Comparison of ENCODE assay signal across 14 cellular contexts in the genomic region with DNA sequence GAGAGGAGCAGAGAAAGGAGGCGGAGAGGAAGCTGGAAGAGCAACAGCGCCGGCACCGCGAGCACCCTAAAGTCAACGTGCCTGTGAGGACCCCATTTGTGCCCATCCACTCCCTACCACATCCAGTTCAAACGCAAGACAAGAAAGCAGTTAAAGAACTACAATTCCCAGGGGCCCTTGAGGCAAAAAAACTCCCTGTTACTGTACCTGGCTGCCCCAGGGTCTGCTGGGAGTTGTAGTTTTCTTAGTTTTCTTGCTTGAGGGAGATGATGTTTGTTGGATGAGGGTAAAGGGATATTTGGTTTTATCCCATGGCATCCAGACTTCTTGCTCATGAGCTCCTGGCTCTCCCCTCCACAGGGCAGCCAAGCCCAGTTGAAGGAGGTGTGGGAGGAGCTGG. TPM values are rescaled to one million over a fixed set of nuclear protein-coding genes. Genes with fewer than 3 reads are reported as not detected.
DNase-seq lines count a peak whose midpoint lies in the region; ATAC-seq, FAIRE-seq and TF ChIP-seq lines count a peak whose summit lies in the region.
"Had no signal": no experiment of that assay in that cellular context is flagged by ENCODE, and none has a peak within 500 bp of the region (broad histone marks: within the 10 kb centered on the region; RNA-seq: fewer than 3 reads in every experiment).

No MANE protein-coding gene starts in this region.

- no peak overlapping the region for H3K9ac ChIP-seq in kidney (ENCODE audit: low read length in 2 of 2)

- TF ChIP-seq CTCF in kidney (IDR thresholded peaks at IDR 0.05; ENCODE audit: borderline replicate concordance, extremely low read depth, insufficient read depth) = no peak

- H3K4me1 Mint-ChIP-seq in activated T-cell treated with anti-CD3 and anti-CD28 coated beads, Interleukin-2, amount 50 U/mL, for 4 hours (ENCODE audit: low read depth) = no peaks in the 10 kb centered on the region
- H3K4me1 Mint-ChIP-seq in stimulated activated memory B cell treated with anti-CD40 and anti-IgM and Interleukin-4, amounts not matched to agents 10 μg/mL and 1 μg/mL and 100 μg/mL, for 72 hours = peaks cover 13% of the 10 kb centered on the region
- no peaks in the 10 kb centered on the region for H3K4me1 Mint-ChIP-seq in activated CD4-positive, alpha-beta memory T cell treated with anti-CD3 and anti-CD28 coated beads for 36 hours (ENCODE audit: low read depth)

- POLR2A ChIA-PET in activated CD4-positive, alpha-beta memory T cell treated with anti-CD3 and anti-CD28 coated beads for 36 hours (lab: Charles Lee) = no interaction called here

- peak; percentile 73 to 78 for ATAC-seq in activated T-cell treated with anti-CD3 and anti-CD28 coated beads, Interleukin-2, amount 50 U/mL, for 4 hours
- peak; percentile 56 for ATAC-seq in stimulated activated memory B cell treated with anti-CD40 and anti-IgM and Interleukin-4, amounts not matched to agents 10 μg/mL and 1 μg/mL and 100 μg/mL, for 72 hours

- H3K4me3 ChIP-seq in kidney (ENCODE audit: low read length in 2 of 2) = no peak overlapping the region
- H3K4me3 ChIP-seq: suprapubic skin had no signal

- no peaks in the 10 kb centered on the region for H3K9me3 ChIP-seq in kidney (ENCODE audit: control insufficient read depth in 1 of 2, low read length in 2 of 2)
- H3K9me3 ChIP-seq: suprapubic skin had no signal

- peaks cover 22% of the 10 kb centered on the region for H3K36me3 Mint-ChIP-seq in activated T-cell treated with anti-CD3 and anti-CD28 coated beads, Interleukin-2, amount 50 U/mL, for 4 hours (ENCODE audit: insufficient read depth)
- H3K36me3 Mint-ChIP-seq in stimulated activated memory B cell treated with anti-CD40 and anti-IgM and Interleukin-4, amounts not matched to agents 10 μg/mL and 1 μg/mL and 100 μg/mL, for 72 hours = peaks cover 64% of the 10 kb centered on the region
- H3K36me3 Mint-ChIP-seq in activated CD4-positive, alpha-beta memory T cell treated with anti-CD3 and anti-CD28 coated beads for 36 hours = peaks cover 44% of the 10 kb centered on the region

- H3K4me1 ChIP-seq in kidney (ENCODE audit: control insufficient read depth in 1 of 2, insufficient read depth in 1 of 2, low read depth in 1 of 2, low read length in 2 of 2) = peaks cover 3 to 5% of the 10 kb centered on the region in 2 donors
- H3K4me1 ChIP-seq: suprapubic skin had no signal

- DNase-seq in activated T-cell treated with anti-CD3 and anti-CD28 coated beads, Interleukin-2, amount 50 U/mL, for 4 hours = no peak
- DNase-seq in activated T-cell treated with anti-CD3 and anti-CD28 coated beads, Interleukin-2, amount 50 U/mL, for 48 hours = no peak
- DNase-seq in MV-4-11 (lab: John Stamatoyannopoulos, UW) (peak; percentile 10), kidney (no peak), mesenteric fat pad (ENCODE audit: low spot score) (no peak)
- peak; percentile 22 for DNase-seq in central memory CD4-positive, alpha-beta T cell
- DNase-seq in activated CD4-positive, alpha-beta memory T cell treated with anti-CD3 and anti-CD28 coated beads for 36 hours = no peak
- DNase-seq: amniotic stem cell, WERI-Rb-1 had no signal

- H3K36me3 ChIP-seq in kidney (ENCODE audit: control insufficient read depth in 1 of 2, insufficient read depth in 2 of 2, low read length in 2 of 2) = peaks cover 23 to 47% of the 10 kb centered on the region in 2 donors

- CTCF ChIA-PET in activated CD4-positive, alpha-beta memory T cell treated with anti-CD3 and anti-CD28 coated beads for 36 hours (lab: Charles Lee) = interaction anchor here (0.7 kb wide), 1 partner anchor 77 kb away, joined by 3 read pairs; the partner anchor contains the start of gene HSD17B14

- H3K27ac ChIP-seq in kidney (ENCODE audit: low read depth in 2 of 2, low read length in 2 of 2) = no peak overlapping the region
- H3K27ac ChIP-seq: epithelial cell of prostate, suprapubic skin, WERI-Rb-1 had no signal

- no peaks in the 10 kb centered on the region for H3K27me3 Mint-ChIP-seq in activated T-cell treated with anti-CD3 and anti-CD28 coated beads, Interleukin-2, amount 50 U/mL, for 4 hours (ENCODE audit: low read depth)
- no peaks in the 10 kb centered on the region for H3K27me3 Mint-ChIP-seq in stimulated activated memory B cell treated with anti-CD40 and anti-IgM and Interleukin-4, amounts not matched to agents 10 μg/mL and 1 μg/mL and 100 μg/mL, for 72 hours
- no peaks in the 10 kb centered on the region for H3K27me3 Mint-ChIP-seq in activated CD4-positive, alpha-beta memory T cell treated with anti-CD3 and anti-CD28 coated beads for 36 hours

- intact Hi-C loops in kidney (cut with DNase I) = no loop called here
- intact Hi-C loops in activated CD4-positive, alpha-beta memory T cell treated with anti-CD3 and anti-CD28 coated beads for 36 hours (cut with micrococcal nuclease) = no loop called here

- no peaks in the 10 kb centered on the region for H3K9me3 Mint-ChIP-seq in activated T-cell treated with anti-CD3 and anti-CD28 coated beads, Interleukin-2, amount 50 U/mL, for 4 hours
- no peaks in the 10 kb centered on the region for H3K9me3 Mint-ChIP-seq in stimulated activated memory B cell treated with anti-CD40 and anti-IgM and Interleukin-4, amounts not matched to agents 10 μg/mL and 1 μg/mL and 100 μg/mL, for 72 hours
- no peaks in the 10 kb centered on the region for H3K9me3 Mint-ChIP-seq in activated CD4-positive, alpha-beta memory T cell treated with anti-CD3 and anti-CD28 coated beads for 36 hours

- no peak overlapping the region for H3K4me3 Mint-ChIP-seq in activated T-cell treated with anti-CD3 and anti-CD28 coated beads, Interleukin-2, amount 50 U/mL, for 4 hours
- no peak overlapping the region for H3K4me3 Mint-ChIP-seq in stimulated activated memory B cell treated with anti-CD40 and anti-IgM and Interleukin-4, amounts not matched to agents 10 μg/mL and 1 μg/mL and 100 μg/mL, for 72 hours
- H3K4me3 Mint-ChIP-seq in activated CD4-positive, alpha-beta memory T cell treated with anti-CD3 and anti-CD28 coated beads for 36 hours = no peak overlapping the region

- no peak overlapping the region for H3K27ac Mint-ChIP-seq in stimulated activated memory B cell treated with anti-CD40 and anti-IgM and Interleukin-4, amounts not matched to agents 10 μg/mL and 1 μg/mL and 100 μg/mL, for 72 hours
- no peak overlapping the region for H3K27ac Mint-ChIP-seq in activated CD4-positive, alpha-beta memory T cell treated with anti-CD3 and anti-CD28 coated beads for 36 hours

- FAIRE-seq in kidney (lab: Jason Lieb, UNC) = no peak

RNA-seq across cellular contexts. Expression of gene NUCB1, which starts 13.0 kb away (rescaled TPM):
- 10 to 100 TPM; 88.5 to 90.0 (median 89.3) TPM for total RNA-seq in activated T-cell treated with anti-CD3 and anti-CD28 coated beads, Interleukin-2, amount 50 U/mL, for 4 hours
- total RNA-seq in kidney (265 TPM), mesenteric fat pad (304 TPM)
- 503 TPM for polyA plus RNA-seq in kidney (ENCODE audit: insufficient read depth, low read depth, low replicate concordance)
- total RNA-seq in activated CD4-positive, alpha-beta memory T cell treated with anti-CD3 and anti-CD28 coated beads for 36 hours = 100 to 1,000 TPM; 154 to 159 TPM

RNA-seq across cellular contexts. Expression of gene TULP2, which starts 14.6 kb away (rescaled TPM):
- under 1 TPM in 1 of 3 donors, not detected in 2; 0.69 TPM for total RNA-seq in activated T-cell treated with anti-CD3 and anti-CD28 coated beads, Interleukin-2, amount 50 U/mL, for 4 hours
- total RNA-seq in kidney (not detected), mesenteric fat pad (not detected)
- polyA plus RNA-seq in kidney (ENCODE audit: insufficient read depth, low read depth, low replicate concordance) = not detected
- total RNA-seq in activated CD4-positive, alpha-beta memory T cell treated with anti-CD3 and anti-CD28 coated beads for 36 hours = under 1 TPM; 0.34 to 0.59 TPM
- total RNA-seq: LHCN-M2, omental fat pad, suprapubic skin had no signal

RNA-seq across cellular contexts. Expression of gene DHDH, which starts 20.4 kb away (rescaled TPM):
- not detected for total RNA-seq in activated T-cell treated with anti-CD3 and anti-CD28 coated beads, Interleukin-2, amount 50 U/mL, for 4 hours
- 0.60 TPM for total RNA-seq in kidney
- 26.3 TPM for polyA plus RNA-seq in kidney (ENCODE audit: insufficient read depth, low read depth, low replicate concordance)
- 1 to 10 TPM; 2.0 to 2.8 TPM for total RNA-seq in activated CD4-positive, alpha-beta memory T cell treated with anti-CD3 and anti-CD28 coated beads for 36 hours
- total RNA-seq in mesenteric fat pad = 0.61 TPM
- total RNA-seq: LHCN-M2, omental fat pad had no signal

RNA-seq across cellular contexts. Expression of gene PPP1R15A, which starts 40.9 kb away (rescaled TPM):
- 100 to 1,000 TPM in 2 of 3 donors, 10 to 100 TPM in 1; 76.0 to 134 (median 110) TPM for total RNA-seq in activated T-cell treated with anti-CD3 and anti-CD28 coated beads, Interleukin-2, amount 50 U/mL, for 4 hours
- 45.1 TPM for total RNA-seq in kidney
- 24.7 TPM for polyA plus RNA-seq in kidney (ENCODE audit: insufficient read depth, low read depth, low replicate concordance)
- 10 to 100 TPM; 49.7 to 52.0 TPM for total RNA-seq in activated CD4-positive, alpha-beta memory T cell treated with anti-CD3 and anti-CD28 coated beads for 36 hours
- total RNA-seq in mesenteric fat pad = 152 TPM

RNA-seq across cellular contexts. Expression of gene BAX, which starts 41.6 kb away (rescaled TPM):
- 100 to 1,000 TPM; 200 to 250 (median 203) TPM for total RNA-seq in activated T-cell treated with anti-CD3 and anti-CD28 coated beads, Interleukin-2, amount 50 U/mL, for 4 hours
- total RNA-seq in kidney (76.7 TPM), mesenteric fat pad (71.8 TPM)
- 141 TPM for polyA plus RNA-seq in kidney (ENCODE audit: insufficient read depth, low read depth, low replicate concordance)
- 100 to 1,000 TPM; 173 to 181 TPM for total RNA-seq in activated CD4-positive, alpha-beta memory T cell treated with anti-CD3 and anti-CD28 coated beads for 36 hours

Comparison
In these comparisons a context has a peak if more than half of its experiments do, and no peak if none do; other contexts are left out.
1. DNase-seq: peak in MV-4-11 (single experiment) and central memory CD4-positive, alpha-beta T cell (single experiment); none in activated T-cell treated with anti-CD3 and anti-CD28 coated beads, Interleukin-2, amount 50 U/mL, for 4 hours (single experiment), activated T-cell treated with anti-CD3 and anti-CD28 coated beads, Interleukin-2, amount 50 U/mL, for 48 hours (0 of 2), kidney (single experiment), activated CD4-positive, alpha-beta memory T cell treated with anti-CD3 and anti-CD28 coated beads for 36 hours (single experiment) and mesenteric fat pad (single experiment).